Comparison of ENCODE assay signal across 31 cellular contexts in the genomic region with DNA sequence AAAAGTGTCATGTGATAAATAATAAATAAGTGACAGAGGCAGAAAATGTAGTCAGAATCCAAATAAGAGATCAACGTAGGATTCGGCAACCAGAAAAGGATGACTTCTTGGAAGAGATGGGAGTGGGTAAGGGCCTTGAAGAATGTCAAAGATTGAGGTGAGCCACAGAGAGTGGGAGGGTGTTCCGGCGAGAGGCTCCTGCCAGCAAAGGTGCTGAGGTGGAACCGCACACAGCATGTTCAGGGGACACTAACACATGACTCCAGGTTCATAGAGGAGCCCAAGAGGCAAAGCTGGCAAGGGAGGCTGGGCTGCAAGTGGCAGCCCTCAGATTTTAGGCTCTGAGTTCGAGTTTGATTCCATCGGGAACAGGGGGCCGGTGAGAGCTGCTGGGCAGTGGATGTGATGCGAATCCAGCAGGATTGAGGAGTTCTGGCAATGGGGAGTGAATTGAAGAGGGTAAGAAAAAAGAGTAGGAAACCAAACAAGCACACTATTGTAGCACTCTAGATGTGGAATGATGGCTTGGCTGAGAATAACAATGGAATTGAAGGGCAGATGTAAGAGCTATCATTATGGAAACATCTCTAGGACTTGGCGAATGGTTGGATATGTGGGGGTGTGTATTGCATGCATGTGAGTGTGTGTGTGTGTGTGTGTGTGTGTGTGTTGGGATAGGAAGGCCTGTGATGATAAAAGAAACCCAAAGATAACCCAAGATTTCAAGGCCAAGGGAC. TPM values are rescaled to one million over a fixed set of nuclear protein-coding genes. Genes with fewer than 3 reads are reported as not detected.
DNase-seq lines count a peak whose midpoint lies in the region; ATAC-seq lines count a peak whose summit lies in the region.
"Had no signal": no experiment of that assay in that cellular context is flagged by ENCODE, and none has a peak within 500 bp of the region (broad histone marks: within the 10 kb centered on the region; RNA-seq: fewer than 3 reads in every experiment).

No MANE protein-coding gene starts in this region.

- peaks cover 38 to 53% (median 46%) of the 10 kb centered on the region in 10 experiments for H3K4me1 ChIP-seq in BLaER1 treated with 17β-estradiol and CSF1 and Interleukin-3, amounts not matched to agents 10 nM and 100 nM
- H3K4me1 ChIP-seq: uterus had no signal

- H3K9ac ChIP-seq in BLaER1 treated with 17β-estradiol and CSF1 and Interleukin-3, amounts not matched to agents 10 nM and 100 nM = peak overlapping the region in 1 of 11 experiments; percentile 69; a peak in 1 of 22 replicates

- H3K36me3 Mint-ChIP-seq in T-helper 17 cell (ENCODE audit: low read depth) = no peaks in the 10 kb centered on the region
- H3K36me3 Mint-ChIP-seq in memory B cell = no peaks in the 10 kb centered on the region
- H3K36me3 Mint-ChIP-seq: activated CD8-positive, alpha-beta memory T cell treated with anti-CD3 and anti-CD28 coated beads, Interleukin-2, amount 10 ng/mL, durations not matched to agents 7 days and 5 days had no signal

- H3K4me3 ChIP-seq in BLaER1 treated with 17β-estradiol and CSF1 and Interleukin-3, amounts not matched to agents 10 nM and 100 nM = no peak overlapping the region
- H3K4me3 ChIP-seq: sigmoid colon, uterus had no signal

- peak overlapping the region; percentile 71 to 96 (median 86); a peak in 16 of 22 replicates for H3K4me2 ChIP-seq in BLaER1 treated with 17β-estradiol and CSF1 and Interleukin-3, amounts not matched to agents 10 nM and 100 nM

- DNase-seq in COLO829 (ENCODE audit: low spot score) = peak; percentile 64
- no peak for DNase-seq in T-helper 17 cell
- no peak for DNase-seq in memory B cell (ENCODE audit: low spot score in 2 of 2)
- DNase-seq in activated CD8-positive, alpha-beta memory T cell treated with anti-CD3 and anti-CD28 coated beads for 24 hours = no peak
- DNase-seq in NCI-H1436 treated with DMSO at 0.1 percent for 48 hours (lab: John Stamatoyannopoulos, UW) = no peak
- DNase-seq: activated CD4-positive, alpha-beta T cell treated with anti-CD3 and anti-CD28 coated beads for 1 hour; activated CD8-positive, alpha-beta memory T cell treated with anti-CD3 and anti-CD28 coated beads, Interleukin-2, amount 10 ng/mL, durations not matched to agents 7 days and 5 days; activated naive CD4-positive, alpha-beta T cell treated with Interleukin-2 at 50 U/mL for 16 hours; activated T-cell treated with anti-CD3 and anti-CD28 coated beads, Interleukin-2, amount 50 U/mL, for 48 hours; brain microvascular endothelial cell; EL; glutamatergic neuron; GOT3; NCI-H1105; NCI-H2029 treated with DMSO at 0.1 percent for 48 hours; NCI-H446; OCI-M1; sigmoid colon; stimulated activated naive CD4-positive, alpha-beta T cell treated with Interleukin-2 at 50 U/mL for 16 hours; T-helper 2 cell; uterus had no signal

- H3K27me3 Mint-ChIP-seq in T-helper 17 cell = no peaks in the 10 kb centered on the region
- peaks cover 14% of the 10 kb centered on the region for H3K27me3 Mint-ChIP-seq in memory B cell

- ATAC-seq in T-helper 17 cell = peak; percentile 58
- peak; percentile 37 for ATAC-seq in memory B cell (ENCODE audit: low read depth)
- ATAC-seq in HG02840 (IDR thresholded peaks at IDR 0.05; ENCODE audit: low FRiP score, unreplicated experiment) = no peak
- no peak for ATAC-seq in HG03432 (IDR thresholded peaks at IDR 0.05; ENCODE audit: unreplicated experiment)
- ATAC-seq: activated CD8-positive, alpha-beta memory T cell treated with anti-CD3 and anti-CD28 coated beads, Interleukin-2, amount 10 ng/mL, durations not matched to agents 7 days and 5 days had no signal

- H3K9me3 ChIP-seq in BLaER1 treated with 17β-estradiol and CSF1 and Interleukin-3, amounts not matched to agents 10 nM and 100 nM (replicated peaks in 1 of 11) = no peaks in the 10 kb centered on the region
- H3K9me3 ChIP-seq in T-helper 17 cell (ENCODE audit: control insufficient read depth, low read length, poor library complexity, severe bottlenecking) = no peaks in the 10 kb centered on the region
- H3K9me3 ChIP-seq: sigmoid colon, uterus had no signal

- H3K9me3 Mint-ChIP-seq in memory B cell = no peaks in the 10 kb centered on the region

- no peaks in the 10 kb centered on the region for H3K36me3 ChIP-seq in BLaER1 treated with 17β-estradiol and CSF1 and Interleukin-3, amounts not matched to agents 10 nM and 100 nM
- H3K36me3 ChIP-seq: brain microvascular endothelial cell, sigmoid colon, uterus had no signal

- no peak overlapping the region for H3K4me3 Mint-ChIP-seq in T-helper 17 cell
- no peak overlapping the region for H3K4me3 Mint-ChIP-seq in memory B cell
- H3K4me3 Mint-ChIP-seq: activated CD8-positive, alpha-beta memory T cell treated with anti-CD3 and anti-CD28 coated beads, Interleukin-2, amount 10 ng/mL, durations not matched to agents 7 days and 5 days had no signal

- peak overlapping the region in 8 of 11 experiments; percentile 47 to 83 (median 75); a peak in 14 of 22 replicates for H3K27ac ChIP-seq in BLaER1 treated with 17β-estradiol and CSF1 and Interleukin-3, amounts not matched to agents 10 nM and 100 nM
- H3K27ac ChIP-seq: brain microvascular endothelial cell, C4-2B, SK-N-MC had no signal

- H3K4me1 Mint-ChIP-seq in T-helper 17 cell (peaks cover 27% of the 10 kb centered on the region), memory B cell (peaks cover 18% of the 10 kb centered on the region)

- peaks cover 0 to 3% (median 0%) of the 10 kb centered on the region in 11 experiments; a peak in 4 of 22 replicates for H3K27me3 ChIP-seq in BLaER1 treated with 17β-estradiol and CSF1 and Interleukin-3, amounts not matched to agents 10 nM and 100 nM
- H3K27me3 ChIP-seq: brain microvascular endothelial cell, uterus had no signal

- no peaks in the 10 kb centered on the region for H4K20me1 ChIP-seq in BLaER1 treated with 17β-estradiol and CSF1 and Interleukin-3, amounts not matched to agents 10 nM and 100 nM

- H3K27ac Mint-ChIP-seq in T-helper 17 cell (no peak overlapping the region), memory B cell (no peak overlapping the region)
- H3K27ac Mint-ChIP-seq: activated CD8-positive, alpha-beta memory T cell treated with anti-CD3 and anti-CD28 coated beads, Interleukin-2, amount 10 ng/mL, durations not matched to agents 7 days and 5 days; progenitor cell of endocrine pancreas had no signal

RNA-seq across cellular contexts. Expression of a gene that starts 36.5 kb away (rescaled TPM):
- not detected for total RNA-seq in T-helper 17 cell
- total RNA-seq: activated CD8-positive, alpha-beta memory T cell treated with anti-CD3 and anti-CD28 coated beads, Interleukin-2, amount 10 ng/mL, durations not matched to agents 7 days and 5 days; HT-29; lower leg skin; M059J; progenitor cell of endocrine pancreas; sigmoid colon; temporal lobe; uterus had no signal

RNA-seq across cellular contexts. Expression of a gene that starts 50.0 kb away (rescaled TPM):
- 10 to 100 TPM; 11.9 to 14.0 TPM for total RNA-seq in T-helper 17 cell

Comparison
In these comparisons a context has a peak if more than half of its experiments do, and no peak if none do; other contexts are left out.
1. ATAC-seq: peak in T-helper 17 cell (single experiment) and memory B cell (single experiment); none in HG02840 (single experiment) and HG03432 (single experiment).